ENCODE assay signal across 25 cellular contexts in genomic region chr5:34543687-34544086, GRCh38.
"Had no signal": no experiment of that assay in that cellular context is flagged by ENCODE, and none has a peak within 500 bp of the region (broad histone marks: within the 10 kb centered on the region; RNA-seq: fewer than 3 reads in every experiment).

No MANE protein-coding gene starts in this region.

- H3K4me3 ChIP-seq: pancreas, psoas muscle, right lobe of liver, sigmoid colon, stomach, thoracic aorta, thyroid gland, transverse colon, upper lobe of left lung, vagina had no signal

- H3K4me1 ChIP-seq: pancreas, psoas muscle, right lobe of liver, stomach, thyroid gland, transverse colon, upper lobe of left lung, vagina had no signal

- H3K36me3 ChIP-seq: neutrophil, pancreas, right lobe of liver, sigmoid colon, stomach, thoracic aorta, thyroid gland, transverse colon, upper lobe of left lung, vagina had no signal

- FAIRE-seq: pancreas, small intestine, urothelium cell line had no signal

- H3K27me3 ChIP-seq: neutrophil, pancreas, right lobe of liver, sigmoid colon, stomach, thyroid gland, transverse colon, upper lobe of left lung, vagina had no signal

- H3K9me3 ChIP-seq: neutrophil, pancreas, right lobe of liver, thoracic aorta, thyroid gland, vagina had no signal

- DNase-seq: naive B cell; naive thymus-derived CD8-positive, alpha-beta T cell; nephron progenitor cell; nucleus accumbens; pancreas; psoas muscle; right cardiac atrium; right lobe of liver; sigmoid colon; small intestine; stimulated activated CD4-positive, alpha-beta T cell treated with anti-CD3 and anti-CD28 coated beads, Interleukin-2, amount 100 ng/mL, for 24 hours; stimulated activated CD4-positive, alpha-beta T cell treated with anti-CD3 and anti-CD28 coated beads, Interleukin-2, amount 100 ng/mL, for 48 hours; stimulated activated CD4-positive, alpha-beta T cell treated with anti-CD3 and anti-CD28 coated beads, Interleukin-4, amount 100 ng/mL, for 24 hours; stimulated activated naive B cell treated with anti-CD40 and anti-IgM and Interleukin-4, amounts not matched to agents 10 μg/mL and 1 μg/mL and 100 μg/mL, for 72 hours; stimulated activated naive CD4-positive, alpha-beta T cell treated with Interleukin-2 at 50 U/mL for 16 hours; stomach; thyroid gland; transverse colon; upper lobe of left lung had no signal

- ATAC-seq: naive thymus-derived CD8-positive, alpha-beta T cell; natural killer cell treated with Interleukin-12 subunit alpha and Interleukin-12 subunit beta and Interleukin-15 and Interleukin-18, amount 100 ng/mL, for 72 hours; pancreas; psoas muscle; right cardiac atrium; right lobe of liver; stimulated activated effector memory CD8-positive, alpha-beta T cell treated with anti-CD3 and anti-CD28 coated beads, Interleukin-12 subunit alpha, Interleukin-12 subunit beta, amount 100 ng/mL, for 72 hours had no signal

- H3K27ac ChIP-seq: neutrophil, pancreas, psoas muscle, right lobe of liver, sigmoid colon, stomach, thoracic aorta, thyroid gland, transverse colon, upper lobe of left lung, vagina had no signal
